In genomic region chr14:103562135-103562384, GRCh38 we compare ENCODE assay signal across 8 cellular contexts. TPM values are rescaled to one million over a fixed set of nuclear protein-coding genes. Genes with fewer than 3 reads are reported as not detected.
A peak's percentile ranks its signal among the peaks of the same experiment; 100 is the strongest.
DNase-seq lines count a peak whose midpoint lies in the region; ATAC-seq and TF ChIP-seq lines count a peak whose summit lies in the region.

No MANE protein-coding gene starts in this region.

- dilution Hi-C loops in mammary epithelial cell (cut with HindIII; ENCODE audit: low sequenced_read_pairs): no loop called here

- peak overlapping the region; percentile 90 for H3K9ac ChIP-seq in mammary epithelial cell (ENCODE audit: insufficient read depth, low read length)

- H3K9me3 Mint-ChIP-seq in activated CD8-positive, alpha-beta memory T cell treated with anti-CD3 and anti-CD28 coated beads, Interleukin-2, amount 10 ng/mL, durations not matched to agents 7 days and 5 days (ENCODE audit: low read depth): no peaks in the 10 kb centered on the region
- no peaks in the 10 kb centered on the region for H3K9me3 Mint-ChIP-seq in mesothelial cell of epicardium

- peak overlapping the region; percentile 90 for H3K4me3 ChIP-seq in Jurkat, Clone E6-1 (ENCODE audit: low read length)
- H3K4me3 ChIP-seq in mammary epithelial cell (replicated peaks in 1 of 3; ENCODE audit: insufficient read depth in 1 of 3, low read depth in 2 of 3, low read length in 3 of 3): peak overlapping the region; percentile 53 to 97 (median 87)

- H3K36me3 ChIP-seq in mammary epithelial cell (ENCODE audit: insufficient read depth, low read length): peaks cover 24% of the 10 kb centered on the region

- H3K36me3 Mint-ChIP-seq in activated CD8-positive, alpha-beta memory T cell treated with anti-CD3 and anti-CD28 coated beads, Interleukin-2, amount 10 ng/mL, durations not matched to agents 7 days and 5 days: peaks cover 28% of the 10 kb centered on the region
- H3K36me3 Mint-ChIP-seq in mesothelial cell of epicardium: peaks cover 18% of the 10 kb centered on the region

- peak overlapping the region; percentile 82 for H3K27ac ChIP-seq in mammary epithelial cell (ENCODE audit: insufficient read depth, low read depth, low read length)

- in situ Hi-C loops in mammary epithelial cell (cut with MboI; ENCODE audit: low sequenced_read_pairs in 2 of 2): no loop called here

- peaks cover 19% of the 10 kb centered on the region for H3K4me1 ChIP-seq in mammary epithelial cell (ENCODE audit: insufficient read depth, low read length)

- peak overlapping the region; percentile 89 for H3K4me3 Mint-ChIP-seq in activated CD8-positive, alpha-beta memory T cell treated with anti-CD3 and anti-CD28 coated beads, Interleukin-2, amount 10 ng/mL, durations not matched to agents 7 days and 5 days
- peak overlapping the region; percentile 95 for H3K4me3 Mint-ChIP-seq in mesothelial cell of epicardium

- TF ChIP-seq CTCF in mammary epithelial cell (conservative IDR thresholded peaks at IDR 0.05 in 1 of 2, IDR thresholded peaks at IDR 0.05 in 1 of 2; ENCODE audit: extremely low read depth in 1 of 2, insufficient read depth in 1 of 2, low read depth in 1 of 2, low read length in 2 of 2): no peak
- TF ChIP-seq CTCF in mesothelial cell of epicardium (IDR thresholded peaks at IDR 0.05; ENCODE audit: unreplicated experiment): no peak

- H3K27ac Mint-ChIP-seq in activated CD8-positive, alpha-beta memory T cell treated with anti-CD3 and anti-CD28 coated beads, Interleukin-2, amount 10 ng/mL, durations not matched to agents 7 days and 5 days: peak overlapping the region; percentile 90
- H3K27ac Mint-ChIP-seq in mesothelial cell of epicardium: peak overlapping the region; percentile 92

- CTCF ChIA-PET in activated CD8-positive, alpha-beta memory T cell treated with anti-CD3 and anti-CD28 coated beads, Interleukin-2, amount 10 ng/mL, durations not matched to agents 7 days and 5 days (lab: Charles Lee): interaction anchor here (1.0 to 1.8 kb wide), 7 partner anchors 9 to 118 kb away, joined by 3 to 6 read pairs (median 3); no protein-coding TSS in a partner anchor
- CTCF ChIA-PET in mammary epithelial cell (lab: Charles Lee; ENCODE audit: low non-redundant PET): interaction anchor here (0.6 kb wide), 1 partner anchor 9 kb away, joined by 6 read pairs; no protein-coding TSS in a partner anchor

- no peaks in the 10 kb centered on the region for H3K9me3 ChIP-seq in mammary epithelial cell (replicated peaks; ENCODE audit: insufficient read depth, low read length)

- peaks cover 96% of the 10 kb centered on the region for H3K79me2 ChIP-seq in mammary epithelial cell (ENCODE audit: insufficient read depth, low read length)

- WGBS in mammary epithelial cell (ENCODE audit: low coverage, missing lambda C conversion rate): 0% methylated on average over 3 of the region's 24 CpGs

- peak overlapping the region; percentile 89 for H3K4me2 ChIP-seq in mammary epithelial cell (ENCODE audit: insufficient read depth, low read depth, low read length)

- peak; percentile 47 for ATAC-seq in activated CD8-positive, alpha-beta memory T cell treated with anti-CD3 and anti-CD28 coated beads, Interleukin-2, amount 10 ng/mL, durations not matched to agents 7 days and 5 days
- ATAC-seq in HG03520 (IDR thresholded peaks at IDR 0.05; ENCODE audit: unreplicated experiment): no peak

- peaks cover 62% of the 10 kb centered on the region for H3K4me1 Mint-ChIP-seq in activated CD8-positive, alpha-beta memory T cell treated with anti-CD3 and anti-CD28 coated beads, Interleukin-2, amount 10 ng/mL, durations not matched to agents 7 days and 5 days
- H3K4me1 Mint-ChIP-seq in mesothelial cell of epicardium: peaks cover 27% of the 10 kb centered on the region

- no peak for DNase-seq in activated CD8-positive, alpha-beta memory T cell treated with anti-CD3 and anti-CD28 coated beads, Interleukin-2, amount 10 ng/mL, durations not matched to agents 7 days and 5 days
- no peak for DNase-seq in activated CD8-positive, alpha-beta memory T cell treated with anti-CD3 and anti-CD28 coated beads, Interleukin-2, amount 50 U/mL, for 4 hours
- DNase-seq in Jurkat, Clone E6-1 (ENCODE audit: low read depth, low spot score): no peak
- no peak for DNase-seq in mammary epithelial cell
- DNase-seq in mesothelial cell of epicardium (ENCODE audit: low spot score in 2 of 2, unreplicated experiment in 2 of 2): no peak
- DNase-seq in NCI-H187 treated with DMSO at 0.1 percent for 48 hours (lab: John Stamatoyannopoulos, UW): no peak
- DNase-seq in NCI-H187 (lab: John Stamatoyannopoulos, UW): no peak

- no peaks in the 10 kb centered on the region for H3K27me3 Mint-ChIP-seq in activated CD8-positive, alpha-beta memory T cell treated with anti-CD3 and anti-CD28 coated beads, Interleukin-2, amount 10 ng/mL, durations not matched to agents 7 days and 5 days
- no peaks in the 10 kb centered on the region for H3K27me3 Mint-ChIP-seq in mesothelial cell of epicardium (ENCODE audit: low read depth)

- no peaks in the 10 kb centered on the region for H3K27me3 ChIP-seq in mammary epithelial cell (ENCODE audit: insufficient read depth, low read length)

- no TSS peak for BruUV-seq in mammary epithelial cell (replicated peaks; lab: Mats Ljungman, UMichigan)

- H4K20me1 ChIP-seq in mammary epithelial cell (ENCODE audit: insufficient read depth, low read length): peaks cover 2% of the 10 kb centered on the region

- intact Hi-C loops in mammary epithelial cell (cut with micrococcal nuclease): loop anchor here (1.0 kb wide), 1 partner anchor 20 kb away; no protein-coding TSS in a partner anchor

- peak overlapping the region; percentile 99 for H2AFZ ChIP-seq in mammary epithelial cell (ENCODE audit: low read depth, low read length)

RNA-seq across cellular contexts. Expression of gene BAG5, which starts 0.4 kb away (rescaled TPM):
- total RNA-seq in activated CD8-positive, alpha-beta memory T cell treated with anti-CD3 and anti-CD28 coated beads, Interleukin-2, amount 10 ng/mL, durations not matched to agents 7 days and 5 days: 10 to 100 TPM; 29.9 to 32.3 TPM
- 25.5 TPM for polyA plus RNA-seq in Jurkat, Clone E6-1 (2012; ENCODE audit: insufficient read depth, insufficient read length)
- 10 to 100 TPM; 31.3 to 39.0 TPM for total RNA-seq in mammary epithelial cell
- polyA plus RNA-seq in mammary epithelial cell: 9.1 TPM
- 25.3 TPM for polyA minus RNA-seq in mammary epithelial cell
- 21.8 to 23.5 TPM (median 22.2 TPM) in 3 replicates for total RNA-seq in mesothelial cell of epicardium

RNA-seq across cellular contexts. Expression of gene COA8, which starts 0.7 kb away (rescaled TPM):
- total RNA-seq in activated CD8-positive, alpha-beta memory T cell treated with anti-CD3 and anti-CD28 coated beads, Interleukin-2, amount 10 ng/mL, durations not matched to agents 7 days and 5 days: 10 to 100 TPM; 29.1 to 33.5 TPM
- 23.9 TPM for polyA plus RNA-seq in Jurkat, Clone E6-1 (2012; ENCODE audit: insufficient read depth, insufficient read length)
- 10 to 100 TPM; 22.3 to 49.3 TPM for total RNA-seq in mammary epithelial cell
- 18.1 TPM for polyA plus RNA-seq in mammary epithelial cell
- not detected for polyA minus RNA-seq in mammary epithelial cell
- 35.4 to 38.8 TPM (median 36.0 TPM) in 3 replicates for total RNA-seq in mesothelial cell of epicardium

RNA-seq across cellular contexts. Expression of gene TRMT61A, which starts 33.1 kb away (rescaled TPM):
- 1 to 10 TPM; 7.3 to 9.6 TPM for total RNA-seq in activated CD8-positive, alpha-beta memory T cell treated with anti-CD3 and anti-CD28 coated beads, Interleukin-2, amount 10 ng/mL, durations not matched to agents 7 days and 5 days
- polyA plus RNA-seq in Jurkat, Clone E6-1 (2012; ENCODE audit: insufficient read depth, insufficient read length): 12.1 TPM
- total RNA-seq in mammary epithelial cell (10 to 100 TPM in 1 of 2 donors, 1 to 10 TPM in 1; 8.8 to 13.3 TPM), mesothelial cell of epicardium (8.7 to 9.5 TPM (median 9.5 TPM) in 3 replicates)
- polyA plus RNA-seq in mammary epithelial cell: 7.7 TPM
- 3.9 TPM for polyA minus RNA-seq in mammary epithelial cell

RNA-seq across cellular contexts. Expression of gene CKB, which starts 39.4 kb away (rescaled TPM):
- total RNA-seq in activated CD8-positive, alpha-beta memory T cell treated with anti-CD3 and anti-CD28 coated beads, Interleukin-2, amount 10 ng/mL, durations not matched to agents 7 days and 5 days: 1 to 10 TPM; 1.2 to 6.1 TPM
- 89.9 TPM for polyA plus RNA-seq in Jurkat, Clone E6-1 (2012; ENCODE audit: insufficient read depth, insufficient read length)
- total RNA-seq in mammary epithelial cell (10 to 100 TPM in 1 of 2 donors, 1 to 10 TPM in 1; 8.7 to 45.8 TPM), mesothelial cell of epicardium (50.6 to 56.7 TPM (median 53.3 TPM) in 3 replicates)
- polyA plus RNA-seq in mammary epithelial cell: 6.4 TPM
- not detected for polyA minus RNA-seq in mammary epithelial cell
